Comparison of ENCODE assay signal across 15 cellular contexts in genomic region chr17:61413654-61414133, GRCh38. TPM values are rescaled to one million over a fixed set of nuclear protein-coding genes. Genes with fewer than 3 reads are reported as not detected.
DNase-seq lines count a peak whose midpoint lies in the region; ATAC-seq, FAIRE-seq and TF ChIP-seq lines count a peak whose summit lies in the region.
"Had no signal": no experiment of that assay in that cellular context is flagged by ENCODE, and none has a peak within 500 bp of the region (broad histone marks: within the 10 kb centered on the region; RNA-seq: fewer than 3 reads in every experiment).

No MANE protein-coding gene starts in this region.

- H3K4me3 ChIP-seq in H7 (ENCODE audit: insufficient read depth, low read depth, low read length) (no peak overlapping the region), left lung (peak overlapping the region; percentile 59 to 65), spleen (peak overlapping the region in 3 of 8 donors; percentile 61 to 75 (median 65))

- no peaks in the 10 kb centered on the region for H3K9me3 Mint-ChIP-seq in activated T-helper 17 cell treated with anti-CD3 and anti-CD28 coated beads, Interleukin-2, amount 50 U/mL, for 72 hours

- no peak for ATAC-seq in activated T-helper 17 cell treated with anti-CD3 and anti-CD28 coated beads, Interleukin-2, amount 50 U/mL, for 72 hours (replicated peaks)
- ATAC-seq in left lung (no peak), GM18870 (IDR thresholded peaks at IDR 0.05; ENCODE audit: unreplicated experiment) (no peak)

- peak overlapping the region; percentile 54 for H3K4me3 Mint-ChIP-seq in activated T-helper 17 cell treated with anti-CD3 and anti-CD28 coated beads, Interleukin-2, amount 50 U/mL, for 72 hours

- H3K27me3 ChIP-seq in H7 (ENCODE audit: control insufficient read depth, insufficient read depth, low read length) (peaks cover 74% of the 10 kb centered on the region), left lung (peaks cover 8 to 78% of the 10 kb centered on the region in 2 donors), spleen (replicated peaks in 1 of 7) (peaks cover 3 to 93% (median 49%) of the 10 kb centered on the region in 7 donors)

- intact Hi-C loops in left lung (cut with DNase I) = loop anchor here in 1 of 2 donors (10.0 kb wide), 1 partner anchor 421 kb away; no protein-coding TSS in a partner anchor
- intact Hi-C loops in spleen (cut with DNase I; ENCODE audit: low total_unique reads) = loop anchor here (10.0 kb wide), 1 partner anchor 689 kb away; no protein-coding TSS in a partner anchor

- no peak overlapping the region for H3K27ac Mint-ChIP-seq in activated T-helper 17 cell treated with anti-CD3 and anti-CD28 coated beads, Interleukin-2, amount 50 U/mL, for 72 hours

- DNase-seq in H7 (peak; percentile 40), left lung (peak in 1 of 2 donors; percentile 16), spleen (peak; percentile 37), GM13976 (ENCODE audit: low spot score) (no peak), urothelium cell line (ENCODE audit: low spot score) (no peak)
- DNase-seq in activated CD8-positive, alpha-beta memory T cell treated with anti-CD3 and anti-CD28 coated beads, Interleukin-2, amount 50 U/mL, for 4 hours = no peak
- DNase-seq: anterior cingulate cortex; effector memory CD4-positive, alpha-beta T cell; stimulated activated CD4-positive, alpha-beta T cell treated with anti-CD3 and anti-CD28 coated beads, Interleukin-15, amount 100 ng/mL, for 24 hours had no signal

- peaks cover 14 to 76% of the 10 kb centered on the region in 2 donors for H3K4me1 ChIP-seq in left lung
- peaks cover 27 to 77% (median 59%) of the 10 kb centered on the region in 6 donors for H3K4me1 ChIP-seq in spleen

- H3K36me3 Mint-ChIP-seq in activated T-helper 17 cell treated with anti-CD3 and anti-CD28 coated beads, Interleukin-2, amount 50 U/mL, for 72 hours (ENCODE audit: low read depth) = no peaks in the 10 kb centered on the region

- no peak for FAIRE-seq in urothelium cell line (lab: Jason Lieb, UNC)
- FAIRE-seq: D721Med, RCC 7860 had no signal

- H3K27me3 Mint-ChIP-seq in activated T-helper 17 cell treated with anti-CD3 and anti-CD28 coated beads, Interleukin-2, amount 50 U/mL, for 72 hours = peaks cover 16% of the 10 kb centered on the region

- TF ChIP-seq CTCF in left lung (IDR thresholded peaks at IDR 0.05) (no peak), spleen (IDR thresholded peaks at IDR 0.05 in 8 of 11, conservative IDR thresholded peaks at IDR 0.05 in 3 of 11) (no peak), GM13976 (IDR thresholded peaks at IDR 0.05; ENCODE audit: borderline replicate concordance, control extremely low read depth, extremely low read depth, insufficient read depth, missing control alignments) (no peak)

- no peaks in the 10 kb centered on the region for H3K36me3 ChIP-seq in H7 (replicated peaks; ENCODE audit: control insufficient read depth, insufficient read depth, low read length)
- H3K36me3 ChIP-seq in left lung = no peaks in the 10 kb centered on the region
- peaks cover 0 to 2% (median 0%) of the 10 kb centered on the region in 6 donors for H3K36me3 ChIP-seq in spleen

- in situ Hi-C loops in GM13976 (cut with MboI; ENCODE audit: low sequenced_read_pairs, unreplicated experiment) = loop anchor here (25.0 kb wide), 1 partner anchor 424 kb away; no protein-coding TSS in a partner anchor

- H3K27ac ChIP-seq in left lung = peak overlapping the region; percentile 87 to 95
- H3K27ac ChIP-seq in spleen = peak overlapping the region in 3 of 8 donors; percentile 28 to 84 (median 76)

- H3K4me1 Mint-ChIP-seq in activated T-helper 17 cell treated with anti-CD3 and anti-CD28 coated beads, Interleukin-2, amount 50 U/mL, for 72 hours = peaks cover 6% of the 10 kb centered on the region

- 88 to 95% (median 94%) methylated on average over 9 of the region's 9 CpGs for WGBS in spleen, 5 donors

- H3K9me3 ChIP-seq in left lung (no peaks in the 10 kb centered on the region), spleen (no peaks in the 10 kb centered on the region)

- TF ChIP-seq POLR2A in spleen (IDR thresholded peaks at IDR 0.05) = no peak

RNA-seq across cellular contexts. Expression of gene TBX2, which starts 14.1 kb away (rescaled TPM):
- total RNA-seq in H7 (2014; rRNA removed; shearing (Covaris generic)) = not detected in 2 replicates
- total RNA-seq in activated T-helper 17 cell treated with anti-CD3 and anti-CD28 coated beads, Interleukin-2, amount 50 U/mL, for 72 hours = not detected
- total RNA-seq in left lung (100 to 1,000 TPM; 104 to 119 TPM), spleen (10 to 100 TPM; 10.1 to 57.6 (median 32.8) TPM)
- 10 to 100 TPM in 2 of 3 donors, 1 to 10 TPM in 1; 6.4 to 21.0 (median 10.9) TPM for polyA plus RNA-seq in spleen
- polyA plus RNA-seq: neural cell had no signal

RNA-seq across cellular contexts. Expression of gene TBX4, which starts 38.5 kb away (rescaled TPM):
- total RNA-seq in H7 (2014; rRNA removed; shearing (Covaris generic)) = not detected in 2 replicates
- total RNA-seq in activated T-helper 17 cell treated with anti-CD3 and anti-CD28 coated beads, Interleukin-2, amount 50 U/mL, for 72 hours = not detected
- total RNA-seq in left lung (10 to 100 TPM; 21.2 to 29.3 TPM), spleen (not detected)
- polyA plus RNA-seq in spleen = not detected
- total RNA-seq: LHCN-M2 had no signal
- polyA plus RNA-seq: neural cell had no signal

Comparison
In these comparisons a context has a peak if more than half of its experiments do, and no peak if none do; other contexts are left out.
1. DNase-seq: peak in H7 (single experiment) and spleen (single experiment); none in GM13976 (single experiment), activated CD8-positive, alpha-beta memory T cell treated with anti-CD3 and anti-CD28 coated beads, Interleukin-2, amount 50 U/mL, for 4 hours (single experiment) and urothelium cell line (single experiment).
2. RNA of gene TBX2, which starts 14.1 kb away (total RNA-seq): 104 to 119 TPM in left lung and 10.1 to 57.6 TPM in spleen; not detected in activated T-helper 17 cell treated with anti-CD3 and anti-CD28 coated beads, Interleukin-2, amount 50 U/mL, for 72 hours and not detected in H7; every median in the first group is over 10 times any median in the second.
3. RNA of gene TBX4, which starts 38.5 kb away (total RNA-seq): 21.2 to 29.3 TPM in left lung; not detected in H7, not detected in activated T-helper 17 cell treated with anti-CD3 and anti-CD28 coated beads, Interleukin-2, amount 50 U/mL, for 72 hours and not detected in spleen; every median in the first group is over 10 times any median in the second.